29 cellular contexts compared by ENCODE assay signal in genomic region chr13:18992791-18993190, GRCh38.
"Had no signal": no experiment of that assay in that cellular context is flagged by ENCODE, and none has a peak within 500 bp of the region (broad histone marks: within the 10 kb centered on the region; RNA-seq: fewer than 3 reads in every experiment).

No MANE protein-coding gene starts in this region.

- H3K27me3 Mint-ChIP-seq: dendritic cell treated with granulocyte-macrophage colony-stimulating factor and Interleukin-4, amounts not matched to agents 40 ng/mL and 50 ng/mL, for 4 days; progenitor cell of endocrine pancreas had no signal

- H3K27ac Mint-ChIP-seq: dendritic cell treated with granulocyte-macrophage colony-stimulating factor and Interleukin-4, amounts not matched to agents 40 ng/mL and 50 ng/mL, for 4 days; endodermal cell; immature natural killer cell; natural killer cell; progenitor cell of endocrine pancreas; stimulated activated effector memory CD8-positive, alpha-beta T cell treated with anti-CD3 and anti-CD28 coated beads, Interleukin-12 subunit alpha, Interleukin-12 subunit beta, amount 100 ng/mL, for 72 hours had no signal

- H3K36me3 ChIP-seq: colonic mucosa, gastroesophageal sphincter, lower lobe of right lung, right atrium auricular region, sigmoid colon, thoracic aorta, tibial nerve, upper lobe of left lung had no signal

- DNase-seq: colonic mucosa; effector CD8-positive, alpha-beta T cell; endodermal cell; foreskin keratinocyte; glutamatergic neuron; hypothalamus; immature natural killer cell; islet precursor cell; kidney glomerular epithelial cell; left colon; left ventricle myocardium superior; lower lobe of right lung; natural killer cell; occipital lobe; sigmoid colon; stimulated activated CD4-positive, alpha-beta T cell treated with anti-CD3 and anti-CD28 coated beads, Interleukin-2, amount 100 ng/mL, for 24 hours; stimulated activated CD4-positive, alpha-beta T cell treated with anti-CD3 and anti-CD28 coated beads, Interleukin-4, amount 100 ng/mL, for 24 hours; stimulated activated naive CD8-positive, alpha-beta T cell treated with anti-CD3 and anti-CD28 coated beads, Interleukin-15, Interleukin-2, amounts not matched to agents 100 U/mL and 50 U/mL, for 24 hours; upper lobe of left lung had no signal

- ATAC-seq: esophagus mucosa; foreskin keratinocyte; gastroesophageal sphincter; left colon; left ventricle myocardium superior; lower lobe of right lung; natural killer cell; stimulated activated effector memory CD8-positive, alpha-beta T cell treated with anti-CD3 and anti-CD28 coated beads, Interleukin-12 subunit alpha, Interleukin-12 subunit beta, amount 100 ng/mL, for 72 hours; stimulated activated naive CD8-positive, alpha-beta T cell treated with anti-CD3 and anti-CD28 coated beads, Interleukin-15, Interleukin-2, amounts not matched to agents 100 U/mL and 50 U/mL, for 24 hours had no signal

- H3K27me3 ChIP-seq: colonic mucosa, foreskin keratinocyte, gastroesophageal sphincter, right atrium auricular region, sigmoid colon, tibial nerve, upper lobe of left lung had no signal

- H3K4me3 ChIP-seq: colonic mucosa, gastroesophageal sphincter, lower lobe of right lung, right atrium auricular region, sigmoid colon, thoracic aorta, tibial nerve, upper lobe of left lung had no signal

- H3K4me3 Mint-ChIP-seq: dendritic cell treated with granulocyte-macrophage colony-stimulating factor and Interleukin-4, amounts not matched to agents 40 ng/mL and 50 ng/mL, for 4 days; endodermal cell; immature natural killer cell; natural killer cell; stimulated activated effector memory CD8-positive, alpha-beta T cell treated with anti-CD3 and anti-CD28 coated beads, Interleukin-12 subunit alpha, Interleukin-12 subunit beta, amount 100 ng/mL, for 72 hours had no signal

- H3K4me1 ChIP-seq: colonic mucosa, foreskin keratinocyte, lower lobe of right lung, parathyroid adenoma, right atrium auricular region, upper lobe of left lung had no signal

- H3K36me3 Mint-ChIP-seq: stimulated activated effector memory CD8-positive, alpha-beta T cell treated with anti-CD3 and anti-CD28 coated beads, Interleukin-12 subunit alpha, Interleukin-12 subunit beta, amount 100 ng/mL, for 72 hours had no signal

- H3K27ac ChIP-seq: colonic mucosa, epithelial cell of prostate, foreskin keratinocyte, gastroesophageal sphincter, lower lobe of right lung, parathyroid adenoma, right atrium auricular region, thoracic aorta, tibial nerve, upper lobe of left lung had no signal

- H3K9me3 ChIP-seq: colonic mucosa had no signal

- H3K4me1 Mint-ChIP-seq: endodermal cell, immature natural killer cell, natural killer cell had no signal
